ENCODE assay signal across 10 cellular contexts in the genomic region with DNA sequence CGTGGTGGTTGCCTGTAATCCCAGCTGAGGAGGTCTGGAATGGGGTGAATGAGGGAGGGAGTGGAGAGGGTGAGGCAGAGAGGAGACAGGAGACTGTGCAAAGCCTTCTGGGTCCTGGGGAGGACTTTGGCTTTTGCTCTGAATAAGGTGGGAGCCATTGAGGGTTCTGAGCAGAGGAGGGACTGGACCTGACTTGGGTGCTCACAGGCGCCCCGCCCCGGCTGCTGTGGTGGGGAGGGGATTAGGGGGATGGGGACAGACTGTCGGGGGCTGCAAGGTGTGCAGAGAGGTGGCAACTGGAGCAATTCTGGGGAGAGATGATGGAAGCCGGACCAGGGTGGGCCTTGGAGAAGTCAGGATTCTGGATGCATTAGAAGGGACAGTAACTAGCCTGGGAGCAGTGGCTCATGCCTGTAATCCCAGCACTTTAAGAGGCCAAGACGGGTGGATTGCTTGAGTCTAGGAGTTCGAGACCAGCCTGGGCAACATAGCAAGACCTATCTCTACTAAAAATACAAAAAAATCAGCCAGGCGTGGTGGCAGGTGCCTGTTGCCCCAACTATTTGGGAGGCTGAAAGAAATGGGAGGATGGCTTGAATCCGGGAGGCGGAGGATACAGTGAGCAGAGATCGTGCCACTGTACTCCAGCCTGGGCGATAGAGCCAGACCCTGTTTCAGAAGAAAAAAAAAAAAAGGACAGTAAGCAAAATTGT. TPM values are rescaled to one million over a fixed set of nuclear protein-coding genes. Genes with fewer than 3 reads are reported as not detected.
A peak's percentile ranks its signal among the peaks of the same experiment; 100 is the strongest.
DNase-seq lines count a peak whose midpoint lies in the region; ATAC-seq and TF ChIP-seq lines count a peak whose summit lies in the region.
"Had no signal": no experiment of that assay in that cellular context is flagged by ENCODE, and none has a peak within 500 bp of the region (broad histone marks: within the 10 kb centered on the region; RNA-seq: fewer than 3 reads in every experiment).

No MANE protein-coding gene starts in this region.

- TF ChIP-seq CTCF in GM23338 (conservative IDR thresholded peaks at IDR 0.05; ENCODE audit: low read depth in 2 of 2) (no peak), hepatocyte (IDR thresholded peaks at IDR 0.05; ENCODE audit: poor library complexity) (no peak), smooth muscle cell (IDR thresholded peaks at IDR 0.05; ENCODE audit: borderline replicate concordance, insufficient read depth, poor library complexity, severe bottlenecking) (no peak), endothelial cell (IDR thresholded peaks at IDR 0.05; ENCODE audit: unreplicated experiment) (no peak)

- CTCF ChIA-PET in activated CD4-positive, alpha-beta memory T cell treated with anti-CD3 and anti-CD28 coated beads for 36 hours (lab: Charles Lee) = interaction anchor here (0.6 to 4.8 kb wide), 18 partner anchors 9 to 895 kb away, joined by 3 to 145 read pairs (median 6); a partner anchor contains a TSS

- H4K20me1 ChIP-seq in GM23338 (replicated peaks; ENCODE audit: insufficient read depth) (no peaks in the 10 kb centered on the region), hepatocyte (ENCODE audit: insufficient read depth, poor library complexity, severe bottlenecking) (no peaks in the 10 kb centered on the region), smooth muscle cell (ENCODE audit: low read depth) (no peaks in the 10 kb centered on the region)

- DNase-seq in GM23338 (ENCODE audit: low spot score) (no peak), hepatocyte (ENCODE audit: low spot score) (no peak), smooth muscle cell (lab: John Stamatoyannopoulos, UW; ENCODE audit: unreplicated experiment) (no peak), endothelial cell (ENCODE audit: low spot score) (no peak), dermis blood vessel endothelial cell (no peak), OCI-M1 (lab: John Stamatoyannopoulos, UW) (no peak)
- DNase-seq in activated CD4-positive, alpha-beta memory T cell treated with anti-CD3 and anti-CD28 coated beads for 36 hours = no peak

- H3K4me2 ChIP-seq in GM23338 = peak overlapping the region; percentile 72
- no peak overlapping the region for H3K4me2 ChIP-seq in hepatocyte
- no peak overlapping the region for H3K4me2 ChIP-seq in smooth muscle cell

- WGBS in hepatocyte (ENCODE audit: low lambda C conversion rate, missing lambda C conversion rate) = 90% methylated on average over 12 of the region's 13 CpGs
- WGBS in smooth muscle cell (ENCODE audit: low lambda C conversion rate) = 90% methylated on average over 13 of the region's 13 CpGs

- no peak overlapping the region for H3K9ac ChIP-seq in smooth muscle cell (ENCODE audit: low read depth)

- H2AFZ ChIP-seq in GM23338 (peak overlapping the region; percentile 49), hepatocyte (peak overlapping the region; percentile 50), smooth muscle cell (ENCODE audit: low read depth) (no peak overlapping the region)

- H3K9me3 ChIP-seq in hepatocyte (ENCODE audit: low read depth) (no peaks in the 10 kb centered on the region), smooth muscle cell (replicated peaks; ENCODE audit: low read depth) (no peaks in the 10 kb centered on the region)

- H3K9me3 Mint-ChIP-seq in GM23338 = no peaks in the 10 kb centered on the region; the same call in 2 of the 3 replicates
- no peaks in the 10 kb centered on the region for H3K9me3 Mint-ChIP-seq in activated CD4-positive, alpha-beta memory T cell treated with anti-CD3 and anti-CD28 coated beads for 36 hours
- no peaks in the 10 kb centered on the region for H3K9me3 Mint-ChIP-seq in endothelial cell (ENCODE audit: unreplicated experiment)

- no peaks in the 10 kb centered on the region for H3K79me2 ChIP-seq in GM23338 (replicated peaks; ENCODE audit: insufficient read depth)
- H3K79me2 ChIP-seq in hepatocyte = no peaks in the 10 kb centered on the region
- H3K79me2 ChIP-seq in smooth muscle cell (ENCODE audit: low read depth) = no peaks in the 10 kb centered on the region

- H3K4me3 Mint-ChIP-seq in GM23338 (no peak overlapping the region; the same call in 2 of the 3 replicates), endothelial cell (ENCODE audit: unreplicated experiment) (no peak overlapping the region)
- H3K4me3 Mint-ChIP-seq in activated CD4-positive, alpha-beta memory T cell treated with anti-CD3 and anti-CD28 coated beads for 36 hours = peak overlapping the region; percentile 97

- H3K27me3 Mint-ChIP-seq in GM23338 (ENCODE audit: insufficient read depth, low read depth, poor library complexity) = peaks cover 38% of the 10 kb centered on the region
- peaks cover 13% of the 10 kb centered on the region for H3K27me3 Mint-ChIP-seq in activated CD4-positive, alpha-beta memory T cell treated with anti-CD3 and anti-CD28 coated beads for 36 hours
- peaks cover 16% of the 10 kb centered on the region for H3K27me3 Mint-ChIP-seq in endothelial cell (ENCODE audit: unreplicated experiment)

- H3K27ac ChIP-seq in GM23338 (ENCODE audit: low read depth) = no peak overlapping the region
- H3K27ac ChIP-seq in hepatocyte = peak overlapping the region; percentile 96
- peak overlapping the region; percentile 86 for H3K27ac ChIP-seq in smooth muscle cell (ENCODE audit: low read depth)
- H3K27ac ChIP-seq: VCaP had no signal

- H3K4me3 ChIP-seq in GM23338 (no peak overlapping the region), hepatocyte (no peak overlapping the region), smooth muscle cell (no peak overlapping the region)

- H3F3A ChIP-seq in GM23338 (replicated peaks; ENCODE audit: low read depth) (peaks cover 21% of the 10 kb centered on the region), smooth muscle cell (ENCODE audit: low read depth) (peaks cover 4% of the 10 kb centered on the region)

- POLR2A ChIA-PET in activated CD4-positive, alpha-beta memory T cell treated with anti-CD3 and anti-CD28 coated beads for 36 hours (lab: Charles Lee) = interaction anchor here (0.6 to 3.6 kb wide), 15 partner anchors 11 to 1127 kb away, joined by 3 to 36 read pairs (median 9); a partner anchor contains a TSS

- peaks cover 31% of the 10 kb centered on the region for H3K27me3 ChIP-seq in GM23338 (ENCODE audit: insufficient read depth)
- H3K27me3 ChIP-seq in hepatocyte = no peaks in the 10 kb centered on the region
- H3K27me3 ChIP-seq in smooth muscle cell (ENCODE audit: low read depth) = no peaks in the 10 kb centered on the region

- H3K9me2 ChIP-seq in GM23338 (ENCODE audit: insufficient read depth) = no peaks in the 10 kb centered on the region
- H3K9me2 ChIP-seq in hepatocyte (replicated peaks; ENCODE audit: insufficient read depth) = no peaks in the 10 kb centered on the region

- no peaks in the 10 kb centered on the region; the same call in 2 of the 3 replicates for H3K36me3 Mint-ChIP-seq in GM23338 (ENCODE audit: low read depth)
- H3K36me3 Mint-ChIP-seq in activated CD4-positive, alpha-beta memory T cell treated with anti-CD3 and anti-CD28 coated beads for 36 hours = no peaks in the 10 kb centered on the region
- H3K36me3 Mint-ChIP-seq in endothelial cell (ENCODE audit: low read depth, unreplicated experiment) = peaks cover 4% of the 10 kb centered on the region

- H3K4me1 ChIP-seq in GM23338 (ENCODE audit: insufficient read depth) = peaks cover 10% of the 10 kb centered on the region
- peaks cover 11% of the 10 kb centered on the region for H3K4me1 ChIP-seq in hepatocyte (ENCODE audit: insufficient read depth)
- peaks cover 8% of the 10 kb centered on the region for H3K4me1 ChIP-seq in smooth muscle cell (ENCODE audit: low read depth)

- H3K4me1 Mint-ChIP-seq in GM23338 (peaks cover 15% of the 10 kb centered on the region), endothelial cell (ENCODE audit: unreplicated experiment) (peaks cover 10% of the 10 kb centered on the region)
- peaks cover 33% of the 10 kb centered on the region for H3K4me1 Mint-ChIP-seq in activated CD4-positive, alpha-beta memory T cell treated with anti-CD3 and anti-CD28 coated beads for 36 hours (ENCODE audit: low read depth)

- no peaks in the 10 kb centered on the region for H3K36me3 ChIP-seq in GM23338 (ENCODE audit: insufficient read depth)
- H3K36me3 ChIP-seq in hepatocyte (replicated peaks; ENCODE audit: insufficient read depth, low read depth) = no peaks in the 10 kb centered on the region
- no peaks in the 10 kb centered on the region for H3K36me3 ChIP-seq in smooth muscle cell (ENCODE audit: low read depth)

- intact Hi-C loops in activated CD4-positive, alpha-beta memory T cell treated with anti-CD3 and anti-CD28 coated beads for 36 hours (cut with micrococcal nuclease) = loop anchor here (1.0 to 10.0 kb wide), 5 partner anchors 14 to 584 kb away; no protein-coding TSS in a partner anchor

- no peak overlapping the region for H3K27ac Mint-ChIP-seq in GM23338
- peak overlapping the region; percentile 99 for H3K27ac Mint-ChIP-seq in activated CD4-positive, alpha-beta memory T cell treated with anti-CD3 and anti-CD28 coated beads for 36 hours
- no peak overlapping the region for H3K27ac Mint-ChIP-seq in endothelial cell (ENCODE audit: unreplicated experiment)

- ATAC-seq in GM23338 = no peak

RNA-seq across cellular contexts. Expression of a gene that starts 16.1 kb away (rescaled TPM):
- total RNA-seq in GM23338 (2014; rRNA removed; shearing (Covaris generic)) = not detected in 2 replicates
- polyA plus RNA-seq in GM23338 (2016; fragmentation: Nextera tagmentation; extraction: Ambion mirVana) (not detected in 2 replicates), hepatocyte (2.1 and 4.0 TPM in 2 replicates), smooth muscle cell (2.7 and 2.8 TPM in 2 replicates)
- total RNA-seq in activated CD4-positive, alpha-beta memory T cell treated with anti-CD3 and anti-CD28 coated beads for 36 hours = 1 to 10 TPM; 1.1 to 2.7 TPM
- total RNA-seq in hepatocyte (0.60 TPM in 1 of 2 replicates, not detected in the other), smooth muscle cell (not detected in 2 replicates), endothelial cell (ENCODE audit: unreplicated experiment) (0.69 TPM), dermis blood vessel endothelial cell (not detected in 2 replicates)
- total RNA-seq: dermis microvascular lymphatic vessel endothelial cell, kidney epithelial cell had no signal

RNA-seq across cellular contexts. Expression of a gene that starts 45.1 kb away (rescaled TPM):
- 3.7 and 4.0 TPM in 2 replicates for total RNA-seq in GM23338 (2014; rRNA removed; shearing (Covaris generic))
- 3.9 and 4.7 TPM in 2 replicates for polyA plus RNA-seq in GM23338 (2016; fragmentation: Nextera tagmentation; extraction: Ambion mirVana)
- total RNA-seq in activated CD4-positive, alpha-beta memory T cell treated with anti-CD3 and anti-CD28 coated beads for 36 hours = 1 to 10 TPM; 7.7 to 9.0 TPM
- total RNA-seq in hepatocyte = 2.2 and 14.4 TPM in 2 replicates
- 3.2 and 4.5 TPM in 2 replicates for polyA plus RNA-seq in hepatocyte
- 0.72 and 1.2 TPM in 2 replicates for total RNA-seq in smooth muscle cell
- polyA plus RNA-seq in smooth muscle cell = 2.2 and 3.3 TPM in 2 replicates
- total RNA-seq in endothelial cell (ENCODE audit: unreplicated experiment) = 3.4 TPM
- 0.37 and 0.51 TPM in 2 replicates for total RNA-seq in dermis blood vessel endothelial cell

RNA-seq across cellular contexts. Expression of a gene that starts 45.2 kb away (rescaled TPM):
- total RNA-seq in GM23338 (2014; rRNA removed; shearing (Covaris generic)) = 27.3 and 39.7 TPM in 2 replicates
- polyA plus RNA-seq in GM23338 (2016; fragmentation: Nextera tagmentation; extraction: Ambion mirVana) (21.7 and 23.1 TPM in 2 replicates), hepatocyte (40.9 and 43.3 TPM in 2 replicates), smooth muscle cell (26.3 and 28.0 TPM in 2 replicates)
- 10 to 100 TPM; 25.8 to 31.0 TPM for total RNA-seq in activated CD4-positive, alpha-beta memory T cell treated with anti-CD3 and anti-CD28 coated beads for 36 hours
- total RNA-seq in hepatocyte (14.8 and 20.8 TPM in 2 replicates), smooth muscle cell (8.0 and 9.5 TPM in 2 replicates), endothelial cell (ENCODE audit: unreplicated experiment) (17.1 TPM), dermis blood vessel endothelial cell (6.8 and 10.5 TPM in 2 replicates)
